Comparison of ENCODE assay signal across 20 cellular contexts in the genomic region with DNA sequence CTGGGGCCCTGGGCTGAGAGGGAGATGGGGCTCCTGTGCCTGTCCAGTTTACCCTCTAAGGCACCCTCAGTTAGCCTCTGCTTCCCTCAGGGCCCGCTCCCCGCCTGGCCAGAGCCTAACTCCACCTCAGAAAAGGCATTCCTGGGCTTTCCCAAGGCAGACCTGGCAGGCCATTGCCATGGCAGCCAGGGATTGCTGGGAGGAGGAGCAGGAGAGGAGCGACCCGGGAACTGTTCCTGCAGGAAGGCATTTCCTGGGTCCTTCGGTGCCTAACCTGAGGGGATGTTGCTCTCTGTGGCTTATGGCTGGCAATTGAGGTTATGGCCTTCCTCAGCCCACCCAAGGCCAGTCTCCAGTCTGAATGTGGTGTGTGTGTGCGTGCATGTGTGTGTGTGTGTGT.
DNase-seq lines count a peak whose midpoint lies in the region; ATAC-seq and TF ChIP-seq lines count a peak whose summit lies in the region.
"Had no signal": no experiment of that assay in that cellular context is flagged by ENCODE, and none has a peak within 500 bp of the region (broad histone marks: within the 10 kb centered on the region; RNA-seq: fewer than 3 reads in every experiment).

No MANE protein-coding gene starts in this region.

- H3K27ac Mint-ChIP-seq in nephron progenitor cell: peak overlapping the region; percentile 24

- TF ChIP-seq POLR2A in heart left ventricle (IDR thresholded peaks at IDR 0.05): no peak

- no peaks in the 10 kb centered on the region for H3K4me1 ChIP-seq in right atrium auricular region
- no peaks in the 10 kb centered on the region for H3K4me1 ChIP-seq in heart left ventricle
- H3K4me1 ChIP-seq: Peyer's patch had no signal

- no peak overlapping the region for H3K4me3 Mint-ChIP-seq in nephron progenitor cell

- WGBS in heart left ventricle, 4 donors: 77 to 93% (median 88%) methylated on average over 4 to 6 of the region's 6 CpGs

- H3K27me3 Mint-ChIP-seq in nephron progenitor cell (ENCODE audit: low read depth, poor library complexity): peaks cover 5% of the 10 kb centered on the region

- H3K27ac ChIP-seq in right atrium auricular region (no peak overlapping the region), heart left ventricle (no peak overlapping the region)
- H3K27ac ChIP-seq: BLaER1 treated with 17β-estradiol and CSF1 and Interleukin-3, amounts not matched to agents 10 nM and 100 nM; HL-60; Peyer's patch had no signal

- H3K9me3 ChIP-seq in right atrium auricular region (no peaks in the 10 kb centered on the region), heart left ventricle (no peaks in the 10 kb centered on the region)
- H3K9me3 ChIP-seq: BLaER1 treated with 17β-estradiol and CSF1 and Interleukin-3, amounts not matched to agents 10 nM and 100 nM; MG63; Peyer's patch had no signal

- ATAC-seq in heart left ventricle: no peak
- ATAC-seq: HCT116 had no signal

- H3K36me3 ChIP-seq in right atrium auricular region (no peaks in the 10 kb centered on the region), heart left ventricle (no peaks in the 10 kb centered on the region)
- H3K36me3 ChIP-seq: BLaER1 treated with 17β-estradiol and CSF1 and Interleukin-3, amounts not matched to agents 10 nM and 100 nM; MG63; Peyer's patch had no signal

- TF ChIP-seq CTCF in right atrium auricular region (IDR thresholded peaks at IDR 0.05) (no peak), heart left ventricle (IDR thresholded peaks at IDR 0.05) (no peak), nephron progenitor cell (IDR thresholded peaks at IDR 0.05) (no peak)

- peaks cover 28% of the 10 kb centered on the region for H3K9me3 Mint-ChIP-seq in nephron progenitor cell

- no peak overlapping the region for H3K4me3 ChIP-seq in right atrium auricular region
- H3K4me3 ChIP-seq in heart left ventricle: no peak overlapping the region
- H3K4me3 ChIP-seq: BLaER1 treated with 17β-estradiol and CSF1 and Interleukin-3, amounts not matched to agents 10 nM and 100 nM; MG63; Peyer's patch had no signal

- H3K36me3 Mint-ChIP-seq in nephron progenitor cell (ENCODE audit: low read depth): no peaks in the 10 kb centered on the region

- peaks cover 55% of the 10 kb centered on the region for H3K4me1 Mint-ChIP-seq in nephron progenitor cell

- intact Hi-C loops in heart left ventricle (cut with DNase I): loop anchor here in 1 of 10 donors (10.0 kb wide), 1 partner anchor 209 kb away; the partner anchor contains the start of gene EFNB1

- DNase-seq in right atrium auricular region (ENCODE audit: low spot score) (peak; percentile 53), heart left ventricle (no peak), islet precursor cell (peak; percentile 77), nephron progenitor cell (no peak), T-helper 9 cell (no peak), EL (no peak), NCI-H146 treated with DMSO at 0.1 percent for 48 hours (lab: John Stamatoyannopoulos, UW; ENCODE audit: unreplicated experiment) (no peak), RPMI8226 (no peak)
- DNase-seq: 8988T, KBM-7, MG63, NCI-H1092 treated with DMSO at 0.1 percent for 48 hours, NCI-H187, NCI-H446 treated with DMSO at 0.1 percent for 48 hours, NCI-H774, Peyer's patch, SHP77 had no signal

- no peaks in the 10 kb centered on the region for H3K27me3 ChIP-seq in right atrium auricular region
- peaks cover 0 to 11% (median 0%) of the 10 kb centered on the region in 9 donors for H3K27me3 ChIP-seq in heart left ventricle
- H3K27me3 ChIP-seq: MG63, Peyer's patch had no signal

Comparison
In these comparisons a context has a peak if more than half of its experiments do, and no peak if none do; other contexts are left out.
1. DNase-seq: peak in right atrium auricular region (single experiment) and islet precursor cell (single experiment); none in heart left ventricle (0 of 5), nephron progenitor cell (single experiment), T-helper 9 cell (single experiment), EL (single experiment), NCI-H146 treated with DMSO at 0.1 percent for 48 hours (single experiment) and RPMI8226 (single experiment).